Comparison of ENCODE assay signal across 17 cellular contexts in the genomic region with DNA sequence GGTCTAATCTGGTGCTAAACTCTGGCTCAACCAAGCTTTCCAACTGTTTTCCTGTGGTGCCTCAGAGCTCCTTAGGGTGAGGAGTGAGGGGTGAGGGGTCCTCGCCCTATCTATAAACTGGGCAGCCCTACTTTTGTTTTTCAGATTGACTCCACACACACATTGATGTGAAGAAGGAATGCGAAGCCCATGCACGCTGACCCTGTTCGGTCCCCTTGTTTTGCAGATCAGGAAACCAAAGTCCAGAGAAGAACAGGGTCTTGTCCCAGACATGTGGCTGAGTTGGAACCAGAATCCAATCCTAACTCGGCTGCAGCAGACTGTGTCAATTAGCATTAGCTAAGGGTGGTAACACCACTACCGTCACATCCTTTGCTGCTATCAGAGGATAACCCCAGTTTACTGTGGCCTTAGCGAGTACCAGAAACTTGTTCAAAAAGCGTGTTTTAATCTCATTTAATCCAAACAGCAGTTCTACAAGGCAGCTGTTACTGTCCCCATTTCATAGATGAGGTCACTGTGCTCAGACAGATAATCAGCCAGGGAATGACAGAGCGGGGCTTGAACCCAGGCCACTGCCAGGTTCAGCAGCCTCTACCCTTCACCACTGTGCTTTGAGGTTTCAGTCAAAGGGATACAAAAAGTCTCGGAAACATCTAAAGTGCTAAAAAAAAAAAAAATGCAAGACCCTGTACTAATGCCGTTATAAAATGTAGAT.
DNase-seq lines count a peak whose midpoint lies in the region; ATAC-seq and TF ChIP-seq lines count a peak whose summit lies in the region.
"Had no signal": no experiment of that assay in that cellular context is flagged by ENCODE, and none has a peak within 500 bp of the region (broad histone marks: within the 10 kb centered on the region; RNA-seq: fewer than 3 reads in every experiment).

No MANE protein-coding gene starts in this region.

- H3K4me3 Mint-ChIP-seq in WTC11, result no peak overlapping the region
- H3K4me3 Mint-ChIP-seq: CD4-positive, alpha-beta memory T cell; HFFc6 had no signal

- ATAC-seq in left cardiac atrium (no peak), WTC11 (peak; percentile 26; the same call in 1 of the 2 replicates), HG03354 (IDR thresholded peaks at IDR 0.05; ENCODE audit: poor library complexity, severe bottlenecking, unreplicated experiment) (no peak)
- ATAC-seq: HCT116 had no signal

- no peak for TF ChIP-seq CTCF in WTC11 (IDR thresholded peaks at IDR 0.05)

- DNase-seq in cardiac septum (ENCODE audit: low spot score), result peak; percentile 59
- DNase-seq in left cardiac atrium, result no peak
- DNase-seq in WTC11 (ENCODE audit: low spot score), result no peak
- peak; percentile 67 for DNase-seq in mesenteric fat pad (ENCODE audit: low spot score)
- no peak for DNase-seq in activated CD4-positive, alpha-beta T cell treated with anti-CD3 and anti-CD28 coated beads for 4 hours
- DNase-seq in GM19240 (ENCODE audit: insufficient read length, low spot score), result no peak
- DNase-seq: 8988T; CD4-positive, alpha-beta memory T cell; DMS153; DMS79; GF-D8; H7; HFFc6; IMR-90 had no signal

- CTCF ChIA-PET in WTC11 (lab: Charles Lee), result interaction anchor here (0.7 to 1.8 kb wide), 3 partner anchors 60 to 251 kb away, joined by 3 to 9 read pairs (median 5); no protein-coding TSS in a partner anchor

- no peaks in the 10 kb centered on the region for H3K36me3 Mint-ChIP-seq in WTC11
- H3K36me3 Mint-ChIP-seq: CD14-positive monocyte; CD4-positive, alpha-beta memory T cell had no signal

- no peak overlapping the region for H3K27ac Mint-ChIP-seq in WTC11
- H3K27ac Mint-ChIP-seq: CD14-positive monocyte; CD4-positive, alpha-beta memory T cell; HFFc6 had no signal

- intact Hi-C loops in cardiac septum (cut with DNase I) (no loop called here), left cardiac atrium (cut with DNase I) (no loop called here)

- H3K9me3 Mint-ChIP-seq in WTC11, result no peaks in the 10 kb centered on the region
- H3K9me3 Mint-ChIP-seq: CD14-positive monocyte, HFFc6 had no signal

- POLR2A ChIA-PET in WTC11 (lab: Charles Lee), result interaction anchor here (1.0 kb wide), 1 partner anchor 13 kb away, joined by 4 read pairs; no protein-coding TSS in a partner anchor

- H3K27me3 Mint-ChIP-seq in WTC11 (ENCODE audit: low read depth), result no peaks in the 10 kb centered on the region; the same call in 1 of the 2 replicates

- H3K4me1 Mint-ChIP-seq in WTC11, result peaks cover 10% of the 10 kb centered on the region
- H3K4me1 Mint-ChIP-seq: CD14-positive monocyte; CD4-positive, alpha-beta memory T cell had no signal

TF ChIP-seq in WTC11, 78 proteins besides CTCF, POLR2A, EP300 and RAD21 (continues in another document):
- TF ChIP-seq FOXK1 (CRISPR knock-in tag; IDR thresholded peaks at IDR 0.05) (no peak), ZNF219 (CRISPR knock-in tag; IDR thresholded peaks at IDR 0.05; ENCODE audit: borderline replicate concordance) (no peak), IRF2 (CRISPR knock-in tag; IDR thresholded peaks at IDR 0.05; ENCODE audit: borderline replicate concordance, low read depth) (no peak), TEAD1 (CRISPR knock-in tag; IDR thresholded peaks at IDR 0.05) (no peak), FOXP1 (CRISPR knock-in tag; IDR thresholded peaks at IDR 0.05; ENCODE audit: borderline replicate concordance) (no peak), NR2C2 (CRISPR knock-in tag; IDR thresholded peaks at IDR 0.05) (no peak), EMX1 (CRISPR knock-in tag; IDR thresholded peaks at IDR 0.05) (no peak)
- TF ChIP-seq, protein P1, sequence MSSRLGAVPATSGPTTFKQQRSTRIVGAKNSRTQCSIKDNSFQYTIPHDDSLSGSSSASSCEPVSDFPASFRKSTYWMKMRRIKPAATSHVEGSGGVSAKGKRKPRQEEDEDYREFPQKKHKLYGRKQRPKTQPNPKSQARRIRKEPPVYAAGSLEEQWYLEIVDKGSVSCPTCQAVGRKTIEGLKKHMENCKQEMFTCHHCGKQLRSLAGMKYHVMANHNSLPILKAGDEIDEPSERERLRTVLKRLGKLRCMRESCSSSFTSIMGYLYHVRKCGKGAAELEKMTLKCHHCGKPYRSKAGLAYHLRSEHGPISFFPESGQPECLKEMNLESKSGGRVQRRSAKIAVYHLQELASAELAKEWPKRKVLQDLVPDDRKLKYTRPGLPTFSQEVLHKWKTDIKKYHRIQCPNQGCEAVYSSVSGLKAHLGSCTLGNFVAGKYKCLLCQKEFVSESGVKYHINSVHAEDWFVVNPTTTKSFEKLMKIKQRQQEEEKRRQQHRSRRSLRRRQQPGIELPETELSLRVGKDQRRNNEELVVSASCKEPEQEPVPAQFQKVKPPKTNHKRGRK (CRISPR knock-in tag; IDR thresholded peaks at IDR 0.05; ENCODE audit: borderline replicate concordance), result no peak
- TF ChIP-seq, protein P2, sequence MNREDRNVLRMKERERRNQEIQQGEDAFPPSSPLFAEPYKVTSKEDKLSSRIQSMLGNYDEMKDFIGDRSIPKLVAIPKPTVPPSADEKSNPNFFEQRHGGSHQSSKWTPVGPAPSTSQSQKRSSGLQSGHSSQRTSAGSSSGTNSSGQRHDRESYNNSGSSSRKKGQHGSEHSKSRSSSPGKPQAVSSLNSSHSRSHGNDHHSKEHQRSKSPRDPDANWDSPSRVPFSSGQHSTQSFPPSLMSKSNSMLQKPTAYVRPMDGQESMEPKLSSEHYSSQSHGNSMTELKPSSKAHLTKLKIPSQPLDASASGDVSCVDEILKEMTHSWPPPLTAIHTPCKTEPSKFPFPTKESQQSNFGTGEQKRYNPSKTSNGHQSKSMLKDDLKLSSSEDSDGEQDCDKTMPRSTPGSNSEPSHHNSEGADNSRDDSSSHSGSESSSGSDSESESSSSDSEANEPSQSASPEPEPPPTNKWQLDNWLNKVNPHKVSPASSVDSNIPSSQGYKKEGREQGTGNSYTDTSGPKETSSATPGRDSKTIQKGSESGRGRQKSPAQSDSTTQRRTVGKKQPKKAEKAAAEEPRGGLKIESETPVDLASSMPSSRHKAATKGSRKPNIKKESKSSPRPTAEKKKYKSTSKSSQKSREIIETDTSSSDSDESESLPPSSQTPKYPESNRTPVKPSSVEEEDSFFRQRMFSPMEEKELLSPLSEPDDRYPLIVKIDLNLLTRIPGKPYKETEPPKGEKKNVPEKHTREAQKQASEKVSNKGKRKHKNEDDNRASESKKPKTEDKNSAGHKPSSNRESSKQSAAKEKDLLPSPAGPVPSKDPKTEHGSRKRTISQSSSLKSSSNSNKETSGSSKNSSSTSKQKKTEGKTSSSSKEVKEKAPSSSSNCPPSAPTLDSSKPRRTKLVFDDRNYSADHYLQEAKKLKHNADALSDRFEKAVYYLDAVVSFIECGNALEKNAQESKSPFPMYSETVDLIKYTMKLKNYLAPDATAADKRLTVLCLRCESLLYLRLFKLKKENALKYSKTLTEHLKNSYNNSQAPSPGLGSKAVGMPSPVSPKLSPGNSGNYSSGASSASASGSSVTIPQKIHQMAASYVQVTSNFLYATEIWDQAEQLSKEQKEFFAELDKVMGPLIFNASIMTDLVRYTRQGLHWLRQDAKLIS (CRISPR knock-in tag; IDR thresholded peaks at IDR 0.05; ENCODE audit: borderline replicate concordance), result no peak
- TF ChIP-seq, protein P3, sequence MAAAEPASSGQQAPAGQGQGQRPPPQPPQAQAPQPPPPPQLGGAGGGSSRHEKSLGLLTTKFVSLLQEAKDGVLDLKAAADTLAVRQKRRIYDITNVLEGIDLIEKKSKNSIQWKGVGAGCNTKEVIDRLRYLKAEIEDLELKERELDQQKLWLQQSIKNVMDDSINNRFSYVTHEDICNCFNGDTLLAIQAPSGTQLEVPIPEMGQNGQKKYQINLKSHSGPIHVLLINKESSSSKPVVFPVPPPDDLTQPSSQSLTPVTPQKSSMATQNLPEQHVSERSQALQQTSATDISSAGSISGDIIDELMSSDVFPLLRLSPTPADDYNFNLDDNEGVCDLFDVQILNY (CRISPR knock-in tag; IDR thresholded peaks at IDR 0.05), result no peak
- TF ChIP-seq, protein P4, sequence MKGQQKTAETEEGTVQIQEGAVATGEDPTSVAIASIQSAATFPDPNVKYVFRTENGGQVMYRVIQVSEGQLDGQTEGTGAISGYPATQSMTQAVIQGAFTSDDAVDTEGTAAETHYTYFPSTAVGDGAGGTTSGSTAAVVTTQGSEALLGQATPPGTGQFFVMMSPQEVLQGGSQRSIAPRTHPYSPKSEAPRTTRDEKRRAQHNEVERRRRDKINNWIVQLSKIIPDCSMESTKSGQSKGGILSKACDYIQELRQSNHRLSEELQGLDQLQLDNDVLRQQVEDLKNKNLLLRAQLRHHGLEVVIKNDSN (CRISPR knock-in tag; IDR thresholded peaks at IDR 0.05), result no peak
- TF ChIP-seq, protein P5, sequence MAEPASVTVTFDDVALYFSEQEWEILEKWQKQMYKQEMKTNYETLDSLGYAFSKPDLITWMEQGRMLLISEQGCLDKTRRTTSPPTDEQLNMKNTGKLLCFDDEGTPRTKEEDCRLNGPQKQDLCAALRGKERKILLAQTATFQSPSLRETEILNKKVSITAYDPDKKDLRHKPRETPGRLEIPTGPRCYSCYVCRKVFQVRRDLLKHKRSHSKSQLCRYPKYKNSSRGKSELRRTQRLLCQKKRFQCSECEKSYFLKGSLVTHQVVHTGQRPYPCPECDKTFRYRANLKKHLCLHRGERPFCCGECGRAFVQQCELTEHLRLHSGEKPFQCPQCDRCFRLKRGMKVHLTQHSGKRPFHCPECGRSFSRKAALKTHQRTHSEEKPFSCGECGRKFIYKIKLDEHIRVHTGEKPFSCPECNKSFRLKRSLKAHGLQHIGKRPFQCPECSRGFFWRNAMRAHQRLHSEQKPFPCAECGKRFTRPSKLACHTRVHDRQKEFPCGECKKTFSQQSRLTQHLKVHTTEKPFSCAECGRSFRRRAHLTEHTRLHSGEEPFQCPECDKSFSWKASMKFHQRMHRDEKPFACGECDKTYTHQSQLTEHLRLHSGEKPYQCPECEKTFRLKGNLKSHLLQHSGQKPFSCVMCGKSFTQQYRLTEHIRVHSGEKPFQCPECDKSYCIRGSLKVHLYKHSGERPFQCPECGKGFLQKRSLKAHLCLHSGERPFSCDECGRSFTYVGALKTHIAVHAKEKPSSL (CRISPR knock-in tag; conservative IDR thresholded peaks at IDR 0.05), result no peak
- TF ChIP-seq, protein P6, sequence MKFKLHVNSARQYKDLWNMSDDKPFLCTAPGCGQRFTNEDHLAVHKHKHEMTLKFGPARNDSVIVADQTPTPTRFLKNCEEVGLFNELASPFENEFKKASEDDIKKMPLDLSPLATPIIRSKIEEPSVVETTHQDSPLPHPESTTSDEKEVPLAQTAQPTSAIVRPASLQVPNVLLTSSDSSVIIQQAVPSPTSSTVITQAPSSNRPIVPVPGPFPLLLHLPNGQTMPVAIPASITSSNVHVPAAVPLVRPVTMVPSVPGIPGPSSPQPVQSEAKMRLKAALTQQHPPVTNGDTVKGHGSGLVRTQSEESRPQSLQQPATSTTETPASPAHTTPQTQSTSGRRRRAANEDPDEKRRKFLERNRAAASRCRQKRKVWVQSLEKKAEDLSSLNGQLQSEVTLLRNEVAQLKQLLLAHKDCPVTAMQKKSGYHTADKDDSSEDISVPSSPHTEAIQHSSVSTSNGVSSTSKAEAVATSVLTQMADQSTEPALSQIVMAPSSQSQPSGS (CRISPR knock-in tag; IDR thresholded peaks at IDR 0.05; ENCODE audit: borderline replicate concordance, low read depth), result no peak

Comparison
In these comparisons a context has a peak if more than half of its experiments do, and no peak if none do; other contexts are left out.
1. DNase-seq: peak in cardiac septum (single experiment) and mesenteric fat pad (single experiment); none in left cardiac atrium (single experiment), WTC11 (single experiment), activated CD4-positive, alpha-beta T cell treated with anti-CD3 and anti-CD28 coated beads for 4 hours (0 of 2) and GM19240 (single experiment).